Comparison of ENCODE assay signal across 8 cellular contexts in genomic region chr16:29745126-29745852, GRCh38. TPM values are rescaled to one million over a fixed set of nuclear protein-coding genes. Genes with fewer than 3 reads are reported as not detected.
DNase-seq lines count a peak whose midpoint lies in the region; ATAC-seq and TF ChIP-seq lines count a peak whose summit lies in the region.

No MANE protein-coding gene starts in this region.

- no peaks in the 10 kb centered on the region for H3K27me3 ChIP-seq in liver (ENCODE audit: control insufficient read depth in 4 of 4, insufficient read depth in 4 of 4, low read length in 3 of 4)
- no peaks in the 10 kb centered on the region for H3K27me3 ChIP-seq in upper lobe of left lung
- H3K27me3 ChIP-seq in WERI-Rb-1 (ENCODE audit: insufficient read depth, low read depth, severe bottlenecking): no peaks in the 10 kb centered on the region

- no peak for TF ChIP-seq EP300 in upper lobe of left lung (IDR thresholded peaks at IDR 0.05)

- H3K4me3 ChIP-seq in liver (ENCODE audit: low read depth in 1 of 3, low read length in 3 of 3): peak overlapping the region in 1 of 3 donors; percentile 27
- peak overlapping the region in 3 of 4 donors; percentile 46 to 60 (median 47) for H3K4me3 ChIP-seq in upper lobe of left lung
- H3K4me3 ChIP-seq in WERI-Rb-1 (ENCODE audit: low read depth, low read length): no peak overlapping the region

- H3K4me1 ChIP-seq in liver (ENCODE audit: control insufficient read depth in 4 of 4, insufficient read depth in 4 of 4, low read length in 3 of 4) (no peaks in the 10 kb centered on the region), upper lobe of left lung (no peaks in the 10 kb centered on the region)

- POLR2A ChIA-PET in RWPE1 (lab: Yijun Ruan, JAX; ENCODE audit: low non-redundant PET): no interaction called here

- peak overlapping the region; percentile 28 to 44 for H3K27ac ChIP-seq in liver (ENCODE audit: low read depth in 1 of 2, low read length in 2 of 2)
- peak overlapping the region; percentile 58 to 88 (median 76) for H3K27ac ChIP-seq in upper lobe of left lung
- H3K27ac ChIP-seq in RWPE1: no peak overlapping the region
- H3K27ac ChIP-seq in WERI-Rb-1: no peak overlapping the region

- ATAC-seq in GM19395 (IDR thresholded peaks at IDR 0.05; ENCODE audit: unreplicated experiment) (peak; percentile 54), HG03520 (IDR thresholded peaks at IDR 0.05; ENCODE audit: unreplicated experiment) (peak; percentile 25), upper lobe of left lung (ENCODE audit: low FRiP score in 2 of 2) (peak; percentile 56 to 74)

- CTCF ChIA-PET in RWPE1 (lab: Yijun Ruan, JAX): no interaction called here

- H3K9ac ChIP-seq in liver (ENCODE audit: low read depth in 1 of 2, low read length in 2 of 2): peak overlapping the region in 1 of 2 donors; percentile 12

- DNase-seq in activated CD8-positive, alpha-beta memory T cell treated with anti-CD3 and anti-CD28 coated beads, Interleukin-2, amount 50 U/mL, for 4 hours: peak; percentile 52
- DNase-seq in upper lobe of left lung (peak; percentile 45 to 84), NCI-H82 treated with DMSO at 0.1 percent for 48 hours (lab: John Stamatoyannopoulos, UW; ENCODE audit: unreplicated experiment) (no peak), RWPE1 (ENCODE audit: low spot score) (no peak), WERI-Rb-1 (no peak)

- no peaks in the 10 kb centered on the region for H3K36me3 ChIP-seq in liver (ENCODE audit: control insufficient read depth in 4 of 4, insufficient read depth in 3 of 4, low read depth in 1 of 4, low read length in 3 of 4)
- H3K36me3 ChIP-seq in upper lobe of left lung: no peaks in the 10 kb centered on the region
- H3K36me3 ChIP-seq in WERI-Rb-1: no peaks in the 10 kb centered on the region

- 72% methylated on average over 16 of the region's 16 CpGs for WGBS in liver
- 44 to 60% methylated on average over 16 of the region's 16 CpGs for WGBS in upper lobe of left lung, 2 donors

- H3K9me3 ChIP-seq in liver (ENCODE audit: control insufficient read depth in 4 of 4, low read length in 3 of 4) (no peaks in the 10 kb centered on the region), upper lobe of left lung (no peaks in the 10 kb centered on the region), WERI-Rb-1 (ENCODE audit: severe bottlenecking) (peaks cover 10% of the 10 kb centered on the region)

- TF ChIP-seq CTCF in liver (IDR thresholded peaks at IDR 0.05; ENCODE audit: low read depth, low read length, missing input control): no peak
- no peak for TF ChIP-seq CTCF in upper lobe of left lung (IDR thresholded peaks at IDR 0.05)
- TF ChIP-seq CTCF in RWPE1 (conservative IDR thresholded peaks at IDR 0.05; ENCODE audit: low read depth): no peak
- TF ChIP-seq CTCF in WERI-Rb-1 (IDR thresholded peaks at IDR 0.05; ENCODE audit: low read depth, low read length): no peak

- TF ChIP-seq POLR2A in upper lobe of left lung (IDR thresholded peaks at IDR 0.05): no peak

- no peak for TF ChIP-seq RAD21 in liver (IDR thresholded peaks at IDR 0.05)

TF ChIP-seq in liver, 16 proteins besides CTCF, POLR2A, EP300 and RAD21:
- TF ChIP-seq HNF4A (conservative IDR thresholded peaks at IDR 0.05) (no peak), MAX (IDR thresholded peaks at IDR 0.05) (no peak), FOXA2 (IDR thresholded peaks at IDR 0.05) (no peak), TAF1 (conservative IDR thresholded peaks at IDR 0.05) (no peak), REST (IDR thresholded peaks at IDR 0.05) (no peak), GABPA (IDR thresholded peaks at IDR 0.05 in 1 of 2, conservative IDR thresholded peaks at IDR 0.05 in 1 of 2) (no peak), ATF3 (IDR thresholded peaks at IDR 0.05) (no peak), RXRA (IDR thresholded peaks at IDR 0.05) (no peak), YY1 (IDR thresholded peaks at IDR 0.05) (no peak), FOXA1 (IDR thresholded peaks at IDR 0.05) (no peak), JUND (IDR thresholded peaks at IDR 0.05) (no peak), EGR1 (IDR thresholded peaks at IDR 0.05; ENCODE audit: low read depth in 2 of 2) (no peak), NR2F2 (IDR thresholded peaks at IDR 0.05) (no peak), HNF4G (IDR thresholded peaks at IDR 0.05) (no peak), SP1 (IDR thresholded peaks at IDR 0.05) (no peak), ZBTB33 (IDR thresholded peaks at IDR 0.05) (no peak)
TF ChIP-seq in liver: peak in this region for 0.

RNA-seq across cellular contexts. Expression of gene C16orf54, which starts 0.5 kb away (rescaled TPM):
- total RNA-seq in liver: 1 to 10 TPM; 1.3 to 2.4 TPM
- polyA plus RNA-seq in liver: under 1 TPM; 0.38 to 0.42 TPM
- 10 to 100 TPM in 3 of 6 donors, 1 to 10 TPM in 3; 2.4 to 17.3 (median 7.5) TPM for total RNA-seq in upper lobe of left lung

RNA-seq across cellular contexts. Expression of gene ZG16, which starts 32.8 kb away (rescaled TPM):
- total RNA-seq in liver (1 to 10 TPM in 1 of 2 donors, under 1 TPM in 1; 0.19 to 2.7 TPM), upper lobe of left lung (under 1 TPM in 1 of 6 donors, not detected in 5; 0.11 TPM)
- polyA plus RNA-seq in liver: 1 to 10 TPM in 1 of 2 donors, under 1 TPM in 1; 0.68 to 2.8 TPM

RNA-seq across cellular contexts. Expression of gene KIF22, which starts 45.3 kb away (rescaled TPM):
- total RNA-seq in liver (10 to 100 TPM; 15.0 to 80.1 TPM), upper lobe of left lung (10 to 100 TPM in 5 of 6 donors, 1 to 10 TPM in 1; 9.1 to 43.5 (median 26.6) TPM)
- 10 to 100 TPM; 39.9 to 58.7 TPM for polyA plus RNA-seq in liver

Comparison
In these comparisons a context has a peak if more than half of its experiments do, and no peak if none do; other contexts are left out.
1. DNase-seq: peak in activated CD8-positive, alpha-beta memory T cell treated with anti-CD3 and anti-CD28 coated beads, Interleukin-2, amount 50 U/mL, for 4 hours (single experiment) and upper lobe of left lung (2 of 2); none in NCI-H82 treated with DMSO at 0.1 percent for 48 hours (single experiment), RWPE1 (single experiment) and WERI-Rb-1 (single experiment).
2. H3K27ac ChIP-seq: peak in liver (2 of 2) and upper lobe of left lung (4 of 4); none in RWPE1 (single experiment) and WERI-Rb-1 (single experiment).
3. Peak in every context shown above with its lines, with median percentiles within 50 percentile points of each other: ATAC-seq.